16 cellular contexts compared by ENCODE assay signal in the genomic region with DNA sequence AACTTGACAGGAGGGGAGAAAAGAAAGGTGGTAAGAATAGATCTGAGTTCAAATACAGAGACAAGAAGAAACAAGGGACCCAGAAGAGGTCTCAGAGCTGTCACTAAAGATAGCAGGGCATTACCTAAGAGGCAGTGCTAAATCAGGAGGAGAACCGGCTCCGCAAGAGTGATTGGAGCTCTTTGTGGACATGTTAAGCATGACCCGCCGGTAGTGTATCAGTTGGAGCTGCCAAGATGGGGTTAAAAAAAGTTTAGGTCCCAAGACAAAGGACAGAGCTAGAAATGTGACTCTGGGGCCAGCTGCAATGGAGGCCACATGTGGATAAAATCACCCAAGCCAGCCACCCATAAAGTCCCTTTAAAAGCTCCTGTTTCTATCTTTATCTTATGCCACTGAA.
DNase-seq lines count a peak whose midpoint lies in the region; ATAC-seq and TF ChIP-seq lines count a peak whose summit lies in the region.
"Had no signal": no experiment of that assay in that cellular context is flagged by ENCODE, and none has a peak within 500 bp of the region (broad histone marks: within the 10 kb centered on the region; RNA-seq: fewer than 3 reads in every experiment).

No MANE protein-coding gene starts in this region.

- H3K9ac ChIP-seq in BLaER1 = no peak overlapping the region

- H3K4me1 Mint-ChIP-seq in natural killer cell = no peaks in the 10 kb centered on the region

- ATAC-seq in HG03354 (IDR thresholded peaks at IDR 0.05; ENCODE audit: poor library complexity, severe bottlenecking, unreplicated experiment) (no peak), natural killer cell (no peak)

- no peaks in the 10 kb centered on the region for H3K27me3 Mint-ChIP-seq in natural killer cell (ENCODE audit: low read depth in 2 of 2)
- H3K27me3 Mint-ChIP-seq: IgD-negative memory B cell had no signal

- peaks cover 60% of the 10 kb centered on the region for H3K4me1 ChIP-seq in BLaER1

- DNase-seq in NCI-H69 (lab: John Stamatoyannopoulos, UW) = peak; percentile 30
- peak; percentile 94 for DNase-seq in left kidney (ENCODE audit: low read depth, low spot score)
- DNase-seq in retina = peak; percentile 17
- DNase-seq in natural killer cell = no peak
- no peak for DNase-seq in NCI-H1105 (lab: John Stamatoyannopoulos, UW)
- no peak for DNase-seq in NCI-H146 treated with DMSO at 0.1 percent for 48 hours (lab: John Stamatoyannopoulos, UW; ENCODE audit: unreplicated experiment)
- DNase-seq: COR-L47, DMS153, GDM1, NCI-H1436 treated with DMSO at 0.1 percent for 48 hours, NCI-H748 treated with DMSO at 0.1 percent for 48 hours, PC-9 had no signal

- TF ChIP-seq CTCF in natural killer cell (IDR thresholded peaks at IDR 0.05) = no peak

- no peak overlapping the region for H3K27ac ChIP-seq in BLaER1
- H3K27ac ChIP-seq: C4-2B, PC-9 had no signal

- peak overlapping the region; percentile 33 for H3K4me2 ChIP-seq in BLaER1
- H3K4me2 ChIP-seq: PC-9 had no signal

- H3K36me3 Mint-ChIP-seq in natural killer cell = no peaks in the 10 kb centered on the region

- H3K9me3 Mint-ChIP-seq in natural killer cell = no peaks in the 10 kb centered on the region
- H3K9me3 Mint-ChIP-seq: IgD-negative memory B cell had no signal

- H3K27ac Mint-ChIP-seq in natural killer cell = no peak overlapping the region
- H3K27ac Mint-ChIP-seq: IgD-negative memory B cell had no signal

- no peak overlapping the region for H3K4me3 Mint-ChIP-seq in natural killer cell
- H3K4me3 Mint-ChIP-seq: IgD-negative memory B cell had no signal

- H3K27me3 ChIP-seq in BLaER1 = no peaks in the 10 kb centered on the region

- H3K9me3 ChIP-seq in BLaER1 = no peaks in the 10 kb centered on the region

- H3K4me3 ChIP-seq in BLaER1 = no peak overlapping the region
- H3K4me3 ChIP-seq: PC-9 had no signal

- peaks cover 6% of the 10 kb centered on the region; the same call in 1 of the 2 replicates for H3K36me3 ChIP-seq in BLaER1

- no peaks in the 10 kb centered on the region for H4K20me1 ChIP-seq in BLaER1

- intact Hi-C loops in natural killer cell (cut with micrococcal nuclease) = no loop called here

Comparison
In these comparisons a context has a peak if more than half of its experiments do, and no peak if none do; other contexts are left out.
1. DNase-seq: peak in NCI-H69 (single experiment), left kidney (single experiment) and retina (single experiment); none in natural killer cell (single experiment), NCI-H1105 (single experiment) and NCI-H146 treated with DMSO at 0.1 percent for 48 hours (single experiment).